In the genomic region with DNA sequence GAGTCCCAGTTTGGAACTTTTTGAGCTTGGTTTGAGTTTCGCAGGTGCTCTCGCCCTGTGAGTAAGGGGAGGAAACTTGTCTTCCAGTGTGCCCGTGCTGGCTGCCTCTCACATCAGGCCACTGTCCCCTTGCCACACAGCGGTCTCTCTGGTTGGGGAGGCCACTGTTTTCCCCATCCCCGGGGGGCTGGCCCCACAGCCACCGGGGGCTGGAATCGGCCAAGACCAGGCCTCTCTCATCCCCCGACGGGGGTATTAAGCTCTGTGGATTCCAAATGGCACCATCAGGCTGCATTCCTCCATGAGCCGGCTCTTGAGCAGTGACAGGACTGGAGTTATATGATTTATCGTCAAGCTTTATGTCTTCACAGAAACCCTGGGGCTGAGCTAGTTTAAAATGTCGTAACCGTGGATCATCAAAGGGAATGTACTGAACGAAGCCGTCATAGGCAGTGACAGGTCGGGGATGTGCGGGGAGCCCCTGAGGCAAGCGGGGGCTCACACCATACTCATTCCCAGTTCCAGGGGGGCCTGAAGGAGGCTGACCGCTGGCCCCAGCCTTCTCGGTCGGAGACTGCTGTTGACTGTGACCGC, we compare ENCODE assay signal across 12 cellular contexts. TPM values are rescaled to one million over a fixed set of nuclear protein-coding genes. Genes with fewer than 3 reads are reported as not detected.
DNase-seq lines count a peak whose midpoint lies in the region; ATAC-seq and TF ChIP-seq lines count a peak whose summit lies in the region.
"Had no signal": no experiment of that assay in that cellular context is flagged by ENCODE, and none has a peak within 500 bp of the region (broad histone marks: within the 10 kb centered on the region; RNA-seq: fewer than 3 reads in every experiment).

No MANE protein-coding gene starts in this region.

- peak overlapping the region; percentile 83 for H3K4me3 Mint-ChIP-seq in activated CD4-positive, alpha-beta T cell treated with anti-CD3 and anti-CD28 coated beads, Interleukin-2, amount 10 ng/mL, durations not matched to agents 24 days and 14 days
- peak overlapping the region; percentile 77 for H3K4me3 Mint-ChIP-seq in activated naive CD8-positive, alpha-beta T cell treated with anti-CD3 and anti-CD28 coated beads, Interleukin-2, amount 50 U/mL, for 24 hours

- intact Hi-C loops in activated CD4-positive, alpha-beta T cell treated with anti-CD3 and anti-CD28 coated beads, Interleukin-2, amount 10 ng/mL, durations not matched to agents 24 days and 14 days (cut with micrococcal nuclease), result loop anchor here (10.0 kb wide), 1 partner anchor 316 kb away; a partner anchor contains a TSS

- no peaks in the 10 kb centered on the region for H3K9me3 Mint-ChIP-seq in activated CD4-positive, alpha-beta T cell treated with anti-CD3 and anti-CD28 coated beads, Interleukin-2, amount 10 ng/mL, durations not matched to agents 24 days and 14 days
- no peaks in the 10 kb centered on the region for H3K9me3 Mint-ChIP-seq in activated naive CD8-positive, alpha-beta T cell treated with anti-CD3 and anti-CD28 coated beads, Interleukin-2, amount 50 U/mL, for 24 hours
- H3K9me3 Mint-ChIP-seq: IgD-negative memory B cell had no signal

- no peaks in the 10 kb centered on the region for H3K36me3 Mint-ChIP-seq in activated CD4-positive, alpha-beta T cell treated with anti-CD3 and anti-CD28 coated beads, Interleukin-2, amount 10 ng/mL, durations not matched to agents 24 days and 14 days (ENCODE audit: low read depth)
- H3K36me3 Mint-ChIP-seq in activated naive CD8-positive, alpha-beta T cell treated with anti-CD3 and anti-CD28 coated beads, Interleukin-2, amount 50 U/mL, for 24 hours (ENCODE audit: low read depth), result peaks cover 3% of the 10 kb centered on the region
- H3K36me3 Mint-ChIP-seq: IgD-negative memory B cell had no signal

- peak overlapping the region; percentile 13 for H3K27ac ChIP-seq in temporal lobe (ENCODE audit: low read depth, low read length)
- H3K27ac ChIP-seq: cardiac muscle cell, SK-N-MC had no signal

- peaks cover 28% of the 10 kb centered on the region for H3K27me3 Mint-ChIP-seq in activated CD4-positive, alpha-beta T cell treated with anti-CD3 and anti-CD28 coated beads, Interleukin-2, amount 10 ng/mL, durations not matched to agents 24 days and 14 days
- peaks cover 65% of the 10 kb centered on the region for H3K27me3 Mint-ChIP-seq in activated naive CD8-positive, alpha-beta T cell treated with anti-CD3 and anti-CD28 coated beads, Interleukin-2, amount 50 U/mL, for 24 hours

- H3K4me1 Mint-ChIP-seq in activated CD4-positive, alpha-beta T cell treated with anti-CD3 and anti-CD28 coated beads, Interleukin-2, amount 10 ng/mL, durations not matched to agents 24 days and 14 days, result peaks cover 51% of the 10 kb centered on the region
- peaks cover 38% of the 10 kb centered on the region for H3K4me1 Mint-ChIP-seq in activated naive CD8-positive, alpha-beta T cell treated with anti-CD3 and anti-CD28 coated beads, Interleukin-2, amount 50 U/mL, for 24 hours

- ATAC-seq in activated naive CD8-positive, alpha-beta T cell treated with anti-CD3 and anti-CD28 coated beads, Interleukin-2, amount 50 U/mL, for 24 hours, result no peak

- DNase-seq in activated CD4-positive, alpha-beta T cell treated with anti-CD3 and anti-CD28 coated beads, Interleukin-2, amount 10 ng/mL, durations not matched to agents 24 days and 14 days, result no peak
- DNase-seq in activated CD4-positive, alpha-beta T cell treated with anti-CD3 and anti-CD28 coated beads for 4 hours, result no peak
- no peak for DNase-seq in activated naive CD8-positive, alpha-beta T cell treated with anti-CD3 and anti-CD28 coated beads, Interleukin-2, amount 50 U/mL, for 24 hours
- DNase-seq in iris pigment epithelial cell (ENCODE audit: low read depth), result peak; percentile 17
- DNase-seq in putamen (ENCODE audit: low spot score), result no peak
- DNase-seq in GM10266 (ENCODE audit: extremely low spot score), result no peak
- DNase-seq in HUDEP-2 (lab: John Stamatoyannopoulos, UW; ENCODE audit: unreplicated experiment in 76 of 76), result no peak
- DNase-seq: NCI-H1436 had no signal

- H3K27ac Mint-ChIP-seq in activated CD4-positive, alpha-beta T cell treated with anti-CD3 and anti-CD28 coated beads, Interleukin-2, amount 10 ng/mL, durations not matched to agents 24 days and 14 days, result peak overlapping the region; percentile 86
- peak overlapping the region; percentile 88 for H3K27ac Mint-ChIP-seq in activated naive CD8-positive, alpha-beta T cell treated with anti-CD3 and anti-CD28 coated beads, Interleukin-2, amount 50 U/mL, for 24 hours
- H3K27ac Mint-ChIP-seq: IgD-negative memory B cell had no signal

- no peak for TF ChIP-seq CTCF in GM10266 (IDR thresholded peaks at IDR 0.05; ENCODE audit: control insufficient read depth, insufficient read depth, low read depth, missing control alignments)

RNA-seq across cellular contexts. Expression of a gene that starts 30.8 kb away (rescaled TPM):
- 0.19 and 0.21 TPM in 2 replicates for total RNA-seq in activated CD4-positive, alpha-beta T cell treated with anti-CD3 and anti-CD28 coated beads, Interleukin-2, amount 10 ng/mL, durations not matched to agents 24 days and 14 days
- total RNA-seq in temporal lobe, result 15.5 TPM

Comparison
In these comparisons a context has a peak if more than half of its experiments do, and no peak if none do; other contexts are left out.
1. RNA of a gene that starts 30.8 kb away (total RNA-seq): 15.5 TPM in temporal lobe (single experiment); 0.19 to 0.21 TPM in activated CD4-positive, alpha-beta T cell treated with anti-CD3 and anti-CD28 coated beads, Interleukin-2, amount 10 ng/mL, durations not matched to agents 24 days and 14 days; every median in the first group is over 10 times any median in the second.